In the genomic region with DNA sequence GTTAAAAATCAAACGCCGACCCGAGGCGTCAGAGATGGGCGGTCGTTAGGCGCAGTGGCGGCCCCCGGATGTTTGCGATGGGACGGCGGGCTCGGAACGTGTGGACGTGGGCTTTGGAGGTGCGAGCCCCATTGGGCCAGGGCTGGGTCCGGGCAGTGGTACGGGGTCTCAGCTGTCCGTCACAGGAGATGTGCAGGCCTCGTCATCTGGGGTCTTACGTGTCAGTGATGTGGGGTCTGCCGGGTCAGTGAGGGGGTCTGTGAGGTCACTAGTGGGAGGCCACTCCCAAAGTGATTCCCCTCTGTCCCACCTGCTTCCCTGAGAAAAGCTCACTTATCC, we compare ENCODE assay signal across 8 cellular contexts. TPM values are rescaled to one million over a fixed set of nuclear protein-coding genes. Genes with fewer than 3 reads are reported as not detected.
DNase-seq lines count a peak whose midpoint lies in the region; ATAC-seq and TF ChIP-seq lines count a peak whose summit lies in the region.

No MANE protein-coding gene starts in this region.

- H3K36me3 ChIP-seq in rectal smooth muscle tissue (ENCODE audit: control insufficient read depth, insufficient read depth, low read length) = no peaks in the 10 kb centered on the region

- no peak for TF ChIP-seq CTCF in fibroblast of the aortic adventitia (IDR thresholded peaks at IDR 0.05; ENCODE audit: insufficient read depth, low read length)

- peak; percentile 38 for TF ChIP-seq POLR2A in GM15510 (IDR thresholded peaks at IDR 0.05; ENCODE audit: borderline replicate concordance, extremely low read depth, insufficient read length)

- DNase-seq in fibroblast of the aortic adventitia (ENCODE audit: low read depth) = no peak
- DNase-seq in AG20443 (ENCODE audit: low spot score) = no peak
- DNase-seq in activated CD4-positive, CD25-positive, alpha-beta regulatory T cell treated with anti-CD3 and anti-CD28 coated beads, Interleukin-2, amount 50 U/mL, for 72 hours = no peak

- H3K27me3 ChIP-seq in rectal smooth muscle tissue (ENCODE audit: control insufficient read depth, insufficient read depth, low read length) = no peaks in the 10 kb centered on the region

- H3K4me1 ChIP-seq in rectal smooth muscle tissue (ENCODE audit: control insufficient read depth, insufficient read depth, low read length) = peaks cover 2% of the 10 kb centered on the region

- H3K4me3 ChIP-seq in fibroblast of the aortic adventitia (ENCODE audit: low read depth, low read length) = peak overlapping the region; percentile 74
- peak overlapping the region; percentile 84 for H3K4me3 ChIP-seq in rectal smooth muscle tissue (ENCODE audit: low read length)

- H3K9ac ChIP-seq in rectal smooth muscle tissue (ENCODE audit: low read length) = no peak overlapping the region

- H3K27ac ChIP-seq in rectal smooth muscle tissue (ENCODE audit: low read depth, low read length) = peak overlapping the region; percentile 78

- ATAC-seq in SK-N-SH treated with all-trans-retinoic acid at 6 μM for 48 hours = peak; percentile 13
- ATAC-seq in GM19397 (IDR thresholded peaks at IDR 0.05; ENCODE audit: unreplicated experiment) = no peak
- no peak for ATAC-seq in GM21423 (IDR thresholded peaks at IDR 0.05; ENCODE audit: unreplicated experiment)

TF ChIP-seq in SK-N-SH treated with all-trans-retinoic acid at 6 μM for 48 hours, 23 proteins besides CTCF, POLR2A, EP300 and RAD21:
- TF ChIP-seq CSDC2 (CRISPR knock-in tag; IDR thresholded peaks at IDR 0.05) (no peak), RARB (CRISPR knock-in tag; IDR thresholded peaks at IDR 0.05) (no peak), TOX (CRISPR knock-in tag; IDR thresholded peaks at IDR 0.05; ENCODE audit: borderline replicate concordance) (no peak), OSR1 (CRISPR knock-in tag; IDR thresholded peaks at IDR 0.05) (no peak), ZNF565 (CRISPR knock-in tag; conservative IDR thresholded peaks at IDR 0.05; ENCODE audit: low read depth) (no peak), ZFP3 (CRISPR knock-in tag; IDR thresholded peaks at IDR 0.05) (no peak), ZNF8 (CRISPR knock-in tag; IDR thresholded peaks at IDR 0.05) (no peak), ESRRG (CRISPR knock-in tag; IDR thresholded peaks at IDR 0.05) (no peak), GLIS3 (CRISPR knock-in tag; IDR thresholded peaks at IDR 0.05) (no peak), PPARA (CRISPR knock-in tag; IDR thresholded peaks at IDR 0.05; ENCODE audit: borderline replicate concordance) (no peak)
- TF ChIP-seq, protein P1, sequence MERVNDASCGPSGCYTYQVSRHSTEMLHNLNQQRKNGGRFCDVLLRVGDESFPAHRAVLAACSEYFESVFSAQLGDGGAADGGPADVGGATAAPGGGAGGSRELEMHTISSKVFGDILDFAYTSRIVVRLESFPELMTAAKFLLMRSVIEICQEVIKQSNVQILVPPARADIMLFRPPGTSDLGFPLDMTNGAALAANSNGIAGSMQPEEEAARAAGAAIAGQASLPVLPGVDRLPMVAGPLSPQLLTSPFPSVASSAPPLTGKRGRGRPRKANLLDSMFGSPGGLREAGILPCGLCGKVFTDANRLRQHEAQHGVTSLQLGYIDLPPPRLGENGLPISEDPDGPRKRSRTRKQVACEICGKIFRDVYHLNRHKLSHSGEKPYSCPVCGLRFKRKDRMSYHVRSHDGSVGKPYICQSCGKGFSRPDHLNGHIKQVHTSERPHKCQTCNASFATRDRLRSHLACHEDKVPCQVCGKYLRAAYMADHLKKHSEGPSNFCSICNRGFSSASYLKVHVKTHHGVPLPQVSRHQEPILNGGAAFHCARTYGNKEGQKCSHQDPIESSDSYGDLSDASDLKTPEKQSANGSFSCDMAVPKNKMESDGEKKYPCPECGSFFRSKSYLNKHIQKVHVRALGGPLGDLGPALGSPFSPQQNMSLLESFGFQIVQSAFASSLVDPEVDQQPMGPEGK (CRISPR knock-in tag; IDR thresholded peaks at IDR 0.05; ENCODE audit: borderline replicate concordance) = no peak
- TF ChIP-seq, protein P2, sequence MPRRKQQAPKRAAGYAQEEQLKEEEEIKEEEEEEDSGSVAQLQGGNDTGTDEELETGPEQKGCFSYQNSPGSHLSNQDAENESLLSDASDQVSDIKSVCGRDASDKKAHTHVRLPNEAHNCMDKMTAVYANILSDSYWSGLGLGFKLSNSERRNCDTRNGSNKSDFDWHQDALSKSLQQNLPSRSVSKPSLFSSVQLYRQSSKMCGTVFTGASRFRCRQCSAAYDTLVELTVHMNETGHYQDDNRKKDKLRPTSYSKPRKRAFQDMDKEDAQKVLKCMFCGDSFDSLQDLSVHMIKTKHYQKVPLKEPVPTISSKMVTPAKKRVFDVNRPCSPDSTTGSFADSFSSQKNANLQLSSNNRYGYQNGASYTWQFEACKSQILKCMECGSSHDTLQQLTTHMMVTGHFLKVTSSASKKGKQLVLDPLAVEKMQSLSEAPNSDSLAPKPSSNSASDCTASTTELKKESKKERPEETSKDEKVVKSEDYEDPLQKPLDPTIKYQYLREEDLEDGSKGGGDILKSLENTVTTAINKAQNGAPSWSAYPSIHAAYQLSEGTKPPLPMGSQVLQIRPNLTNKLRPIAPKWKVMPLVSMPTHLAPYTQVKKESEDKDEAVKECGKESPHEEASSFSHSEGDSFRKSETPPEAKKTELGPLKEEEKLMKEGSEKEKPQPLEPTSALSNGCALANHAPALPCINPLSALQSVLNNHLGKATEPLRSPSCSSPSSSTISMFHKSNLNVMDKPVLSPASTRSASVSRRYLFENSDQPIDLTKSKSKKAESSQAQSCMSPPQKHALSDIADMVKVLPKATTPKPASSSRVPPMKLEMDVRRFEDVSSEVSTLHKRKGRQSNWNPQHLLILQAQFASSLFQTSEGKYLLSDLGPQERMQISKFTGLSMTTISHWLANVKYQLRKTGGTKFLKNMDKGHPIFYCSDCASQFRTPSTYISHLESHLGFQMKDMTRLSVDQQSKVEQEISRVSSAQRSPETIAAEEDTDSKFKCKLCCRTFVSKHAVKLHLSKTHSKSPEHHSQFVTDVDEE (CRISPR knock-in tag; IDR thresholded peaks at IDR 0.05) = no peak
TF ChIP-seq in SK-N-SH treated with all-trans-retinoic acid at 6 μM for 48 hours: peak in this region for 0.

RNA-seq across cellular contexts. Expression of a gene that starts 21.6 kb away (rescaled TPM):
- total RNA-seq in fibroblast of the aortic adventitia (ENCODE audit: low replicate concordance) = 24.3 and 41.9 TPM in 2 replicates

RNA-seq across cellular contexts. Expression of a gene that starts 47.1 kb away (rescaled TPM):
- 14.6 and 18.3 TPM in 2 replicates for total RNA-seq in fibroblast of the aortic adventitia (ENCODE audit: low replicate concordance)
